ENCODE assay signal across 1 cellular context in the genomic region with DNA sequence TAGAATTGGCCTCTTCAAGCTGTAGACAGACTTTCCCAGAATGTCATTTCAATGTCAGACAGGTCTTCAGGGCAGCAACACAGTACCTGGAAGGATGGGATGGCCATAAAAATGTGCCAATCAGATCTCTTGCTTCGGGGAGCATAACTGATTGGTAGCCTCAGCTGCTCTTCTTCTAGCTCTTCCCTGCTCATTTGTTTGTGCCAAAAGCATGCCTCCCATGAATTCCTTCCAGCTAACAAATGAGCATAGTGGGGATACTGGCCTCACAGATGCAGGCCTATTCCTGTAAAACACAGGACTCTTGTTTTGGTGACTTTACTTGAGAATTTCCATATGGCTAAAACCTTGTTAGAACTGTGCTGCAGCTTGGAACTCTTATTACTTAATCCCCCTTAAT.
TF ChIP-seq lines count a peak whose summit lies in the region.

No MANE protein-coding gene starts in this region.

TF ChIP-seq in GM23338, 12 proteins besides CTCF, POLR2A, EP300 and RAD21 (continued from another document):
- TF ChIP-seq, protein P1, sequence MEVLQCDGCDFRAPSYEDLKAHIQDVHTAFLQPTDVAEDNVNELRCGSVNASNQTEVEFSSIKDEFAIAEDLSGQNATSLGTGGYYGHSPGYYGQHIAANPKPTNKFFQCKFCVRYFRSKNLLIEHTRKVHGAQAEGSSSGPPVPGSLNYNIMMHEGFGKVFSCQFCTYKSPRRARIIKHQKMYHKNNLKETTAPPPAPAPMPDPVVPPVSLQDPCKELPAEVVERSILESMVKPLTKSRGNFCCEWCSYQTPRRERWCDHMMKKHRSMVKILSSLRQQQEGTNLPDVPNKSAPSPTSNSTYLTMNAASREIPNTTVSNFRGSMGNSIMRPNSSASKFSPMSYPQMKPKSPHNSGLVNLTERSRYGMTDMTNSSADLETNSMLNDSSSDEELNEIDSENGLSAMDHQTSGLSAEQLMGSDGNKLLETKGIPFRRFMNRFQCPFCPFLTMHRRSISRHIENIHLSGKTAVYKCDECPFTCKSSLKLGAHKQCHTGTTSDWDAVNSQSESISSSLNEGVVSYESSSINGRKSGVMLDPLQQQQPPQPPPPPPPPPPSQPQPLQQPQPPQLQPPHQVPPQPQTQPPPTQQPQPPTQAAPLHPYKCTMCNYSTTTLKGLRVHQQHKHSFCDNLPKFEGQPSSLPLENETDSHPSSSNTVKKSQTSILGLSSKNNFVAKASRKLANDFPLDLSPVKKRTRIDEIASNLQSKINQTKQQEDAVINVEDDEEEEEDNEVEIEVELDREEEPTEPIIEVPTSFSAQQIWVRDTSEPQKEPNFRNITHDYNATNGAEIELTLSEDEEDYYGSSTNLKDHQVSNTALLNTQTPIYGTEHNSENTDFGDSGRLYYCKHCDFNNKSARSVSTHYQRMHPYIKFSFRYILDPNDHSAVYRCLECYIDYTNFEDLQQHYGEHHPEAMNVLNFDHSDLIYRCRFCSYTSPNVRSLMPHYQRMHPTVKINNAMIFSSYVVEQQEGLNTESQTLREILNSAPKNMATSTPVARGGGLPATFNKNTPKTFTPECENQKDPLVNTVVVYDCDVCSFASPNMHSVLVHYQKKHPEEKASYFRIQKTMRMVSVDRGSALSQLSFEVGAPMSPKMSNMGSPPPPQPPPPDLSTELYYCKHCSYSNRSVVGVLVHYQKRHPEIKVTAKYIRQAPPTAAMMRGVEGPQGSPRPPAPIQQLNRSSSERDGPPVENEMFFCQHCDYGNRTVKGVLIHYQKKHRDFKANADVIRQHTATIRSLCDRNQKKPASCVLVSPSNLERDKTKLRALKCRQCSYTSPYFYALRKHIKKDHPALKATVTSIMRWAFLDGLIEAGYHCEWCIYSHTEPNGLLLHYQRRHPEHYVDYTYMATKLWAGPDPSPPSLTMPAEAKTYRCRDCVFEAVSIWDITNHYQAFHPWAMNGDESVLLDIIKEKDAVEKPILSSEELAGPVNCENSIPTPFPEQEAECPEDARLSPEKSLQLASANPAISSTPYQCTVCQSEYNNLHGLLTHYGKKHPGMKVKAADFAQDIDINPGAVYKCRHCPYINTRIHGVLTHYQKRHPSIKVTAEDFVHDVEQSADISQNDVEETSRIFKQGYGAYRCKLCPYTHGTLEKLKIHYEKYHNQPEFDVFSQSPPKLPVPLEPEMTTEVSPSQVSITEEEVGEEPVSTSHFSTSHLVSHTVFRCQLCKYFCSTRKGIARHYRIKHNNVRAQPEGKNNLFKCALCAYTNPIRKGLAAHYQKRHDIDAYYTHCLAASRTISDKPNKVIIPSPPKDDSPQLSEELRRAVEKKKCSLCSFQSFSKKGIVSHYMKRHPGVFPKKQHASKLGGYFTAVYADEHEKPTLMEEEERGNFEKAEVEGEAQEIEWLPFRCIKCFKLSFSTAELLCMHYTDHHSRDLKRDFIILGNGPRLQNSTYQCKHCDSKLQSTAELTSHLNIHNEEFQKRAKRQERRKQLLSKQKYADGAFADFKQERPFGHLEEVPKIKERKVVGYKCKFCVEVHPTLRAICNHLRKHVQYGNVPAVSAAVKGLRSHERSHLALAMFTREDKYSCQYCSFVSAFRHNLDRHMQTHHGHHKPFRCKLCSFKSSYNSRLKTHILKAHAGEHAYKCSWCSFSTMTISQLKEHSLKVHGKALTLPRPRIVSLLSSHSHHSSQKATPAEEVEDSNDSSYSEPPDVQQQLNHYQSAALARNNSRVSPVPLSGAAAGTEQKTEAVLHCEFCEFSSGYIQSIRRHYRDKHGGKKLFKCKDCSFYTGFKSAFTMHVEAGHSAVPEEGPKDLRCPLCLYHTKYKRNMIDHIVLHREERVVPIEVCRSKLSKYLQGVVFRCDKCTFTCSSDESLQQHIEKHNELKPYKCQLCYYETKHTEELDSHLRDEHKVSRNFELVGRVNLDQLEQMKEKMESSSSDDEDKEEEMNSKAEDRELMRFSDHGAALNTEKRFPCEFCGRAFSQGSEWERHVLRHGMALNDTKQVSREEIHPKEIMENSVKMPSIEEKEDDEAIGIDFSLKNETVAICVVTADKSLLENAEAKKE (CRISPR knock-in tag; IDR thresholded peaks at IDR 0.05): no peak
